In genomic region chr9:26892251-26893029, GRCh38 we compare ENCODE assay signal across 8 cellular contexts. TPM values are rescaled to one million over a fixed set of nuclear protein-coding genes. Genes with fewer than 3 reads are reported as not detected.
A peak's percentile ranks its signal among the peaks of the same experiment; 100 is the strongest.
DNase-seq lines count a peak whose midpoint lies in the region; ATAC-seq and TF ChIP-seq lines count a peak whose summit lies in the region.

Gene CAAP1 (minus strand): TSS chr9:26892802. CDS start chr9:26892715, 87 bp downstream.

- peak; percentile 71 for TF ChIP-seq CTCF in endodermal cell (conservative IDR thresholded peaks at IDR 0.05)

- DNase-seq in COLO829 (ENCODE audit: low spot score) (peak; percentile 81), HS-5 (ENCODE audit: low read depth) (peak; percentile 70), NK-92 (lab: John Stamatoyannopoulos, UW; ENCODE audit: unreplicated experiment) (peak; percentile 37), endodermal cell (peak; percentile 96), mesenteric fat pad (ENCODE audit: low spot score) (peak; percentile 97)
- peak; percentile 95 for DNase-seq in activated CD8-positive, alpha-beta memory T cell treated with anti-CD3 and anti-CD28 coated beads, Interleukin-2, amount 10 ng/mL, durations not matched to agents 7 days and 5 days
- DNase-seq in stimulated activated CD8-positive, alpha-beta memory T cell treated with anti-CD3 and anti-CD28 coated beads, Interleukin-15, amount 100 ng/mL, for 24 hours (ENCODE audit: low read depth) = peak; percentile 84

- no peaks in the 10 kb centered on the region for H3K27me3 ChIP-seq in endodermal cell (ENCODE audit: control insufficient read depth, insufficient read depth, low read length, poor library complexity, severe bottlenecking)

- peaks cover 31% of the 10 kb centered on the region for H3K4me1 Mint-ChIP-seq in activated CD8-positive, alpha-beta memory T cell treated with anti-CD3 and anti-CD28 coated beads, Interleukin-2, amount 10 ng/mL, durations not matched to agents 7 days and 5 days
- peaks cover 8% of the 10 kb centered on the region for H3K4me1 Mint-ChIP-seq in endodermal cell

- no peaks in the 10 kb centered on the region for H3K27me3 Mint-ChIP-seq in activated CD8-positive, alpha-beta memory T cell treated with anti-CD3 and anti-CD28 coated beads, Interleukin-2, amount 10 ng/mL, durations not matched to agents 7 days and 5 days
- no peaks in the 10 kb centered on the region for H3K27me3 Mint-ChIP-seq in endodermal cell (ENCODE audit: insufficient read depth)

- H3K4me3 Mint-ChIP-seq in activated CD8-positive, alpha-beta memory T cell treated with anti-CD3 and anti-CD28 coated beads, Interleukin-2, amount 10 ng/mL, durations not matched to agents 7 days and 5 days = peak within 1 kb of the TSS; percentile 86
- peak within 1 kb of the TSS; percentile 100 for H3K4me3 Mint-ChIP-seq in endodermal cell

- H3K36me3 Mint-ChIP-seq in activated CD8-positive, alpha-beta memory T cell treated with anti-CD3 and anti-CD28 coated beads, Interleukin-2, amount 10 ng/mL, durations not matched to agents 7 days and 5 days = peaks cover 6% of the 10 kb centered on the region
- peaks cover 8% of the 10 kb centered on the region for H3K36me3 Mint-ChIP-seq in endodermal cell (ENCODE audit: low read depth)

- no peaks in the 10 kb centered on the region for H3K9me3 ChIP-seq in endodermal cell (ENCODE audit: control insufficient read depth, low read length)

- WGBS in endodermal cell (ENCODE audit: insufficient coverage in 1 of 2, insufficient read length in 1 of 2), 2 experiments = 0% methylated on average over 15 to 69 of the region's 70 CpGs

- no peaks in the 10 kb centered on the region for H3K4me1 ChIP-seq in endodermal cell (ENCODE audit: control insufficient read depth, insufficient read depth, low read length)

- peaks cover under 1% of the 10 kb centered on the region for H3K36me3 ChIP-seq in endodermal cell (ENCODE audit: control insufficient read depth, insufficient read depth, low read length)

- ATAC-seq in GM19468 (IDR thresholded peaks at IDR 0.05; ENCODE audit: extremely low read depth, unreplicated experiment) = peak; percentile 74
- ATAC-seq in activated CD8-positive, alpha-beta memory T cell treated with anti-CD3 and anti-CD28 coated beads, Interleukin-2, amount 10 ng/mL, durations not matched to agents 7 days and 5 days = peak; percentile 95

- H3K27ac ChIP-seq in endodermal cell (ENCODE audit: low read depth, low read length) = peak within 1 kb of the TSS; percentile 99

- H3K27ac Mint-ChIP-seq in activated CD8-positive, alpha-beta memory T cell treated with anti-CD3 and anti-CD28 coated beads, Interleukin-2, amount 10 ng/mL, durations not matched to agents 7 days and 5 days = peak within 1 kb of the TSS; percentile 98
- peak within 1 kb of the TSS; percentile 100 for H3K27ac Mint-ChIP-seq in endodermal cell

- H3K4me3 ChIP-seq in endodermal cell (ENCODE audit: low read length) = peak within 1 kb of the TSS; percentile 97

- CTCF ChIA-PET in activated CD8-positive, alpha-beta memory T cell treated with anti-CD3 and anti-CD28 coated beads, Interleukin-2, amount 10 ng/mL, durations not matched to agents 7 days and 5 days (lab: Charles Lee) = interaction anchor here (0.8 to 2.4 kb wide), 9 partner anchors 13 to 134 kb away, joined by 3 to 13 read pairs (median 3); partner anchors contain the start of genes IFT74 and PLAA

- H3K9me3 Mint-ChIP-seq in activated CD8-positive, alpha-beta memory T cell treated with anti-CD3 and anti-CD28 coated beads, Interleukin-2, amount 10 ng/mL, durations not matched to agents 7 days and 5 days (ENCODE audit: low read depth) = peaks cover 2% of the 10 kb centered on the region
- peaks cover 4% of the 10 kb centered on the region for H3K9me3 Mint-ChIP-seq in endodermal cell

- H3K9ac ChIP-seq in endodermal cell (ENCODE audit: extremely low read depth, low read length, poor library complexity, severe bottlenecking) = peak within 1 kb of the TSS; percentile 93

RNA-seq across cellular contexts. Expression of gene CAAP1, which starts in this region (rescaled TPM):
- 10 to 100 TPM; 18.0 to 18.1 TPM for total RNA-seq in activated CD8-positive, alpha-beta memory T cell treated with anti-CD3 and anti-CD28 coated beads, Interleukin-2, amount 10 ng/mL, durations not matched to agents 7 days and 5 days
- total RNA-seq in endodermal cell = 10 to 100 TPM; 25.1 to 41.6 TPM
- 24.5 TPM for polyA plus RNA-seq in endodermal cell (2013, experiment 1 of 2)
- polyA plus RNA-seq in endodermal cell (2013, experiment 2 of 2) = 22.2 TPM
- total RNA-seq in mesenteric fat pad = 10.4 TPM

Comparison
In these comparisons a context has a peak if more than half of its experiments do, and no peak if none do; other contexts are left out.
1. Peak in every context shown above with its lines: DNase-seq, ATAC-seq, H3K4me3 ChIP-seq and H3K27ac ChIP-seq.
2. DNase-seq: peak in every context shown above with its lines; median percentile 97 in mesenteric fat pad; 96 in endodermal cell; 95 in activated CD8-positive, alpha-beta memory T cell treated with anti-CD3 and anti-CD28 coated beads, Interleukin-2, amount 10 ng/mL, durations not matched to agents 7 days and 5 days; 84 in stimulated activated CD8-positive, alpha-beta memory T cell treated with anti-CD3 and anti-CD28 coated beads, Interleukin-15, amount 100 ng/mL, for 24 hours; 81 in COLO829; 70 in HS-5; 37 in NK-92.